18 cellular contexts compared by ENCODE assay signal in genomic region chr7:7783001-7783400, GRCh38.
DNase-seq lines count a peak whose midpoint lies in the region; ATAC-seq lines count a peak whose summit lies in the region.
"Had no signal": no experiment of that assay in that cellular context is flagged by ENCODE, and none has a peak within 500 bp of the region (broad histone marks: within the 10 kb centered on the region; RNA-seq: fewer than 3 reads in every experiment).

No MANE protein-coding gene starts in this region.

- ATAC-seq in activated T-cell treated with anti-CD3 and anti-CD28 coated beads, Interleukin-2, amount 50 U/mL, for 72 hours (replicated peaks in 1 of 2) = no peak
- peak; percentile 89 for ATAC-seq in effector memory CD8-positive, alpha-beta T cell (replicated peaks)
- ATAC-seq: GM12878 had no signal

- intact Hi-C loops in activated T-helper 2 cell treated with anti-CD3 and anti-CD28 coated beads, Interferon-gamma antibody, Interleukin-2, Interleukin-4, amounts not matched to agents 10 μg/mL and 5 μg/mL and 100 μg/mL, durations not matched to agents 14 hours and 24 hours and 36 hours (cut with micrococcal nuclease) = no loop called here

- H3K4me3 Mint-ChIP-seq in activated T-cell treated with anti-CD3 and anti-CD28 coated beads, Interleukin-2, amount 50 U/mL, for 72 hours = peak overlapping the region in 1 of 2 donors; percentile 62
- H3K4me3 Mint-ChIP-seq in activated T-cell treated with anti-CD3 and anti-CD28 coated beads, Interleukin-2, amount 50 U/mL, for 24 hours = no peak overlapping the region
- peak overlapping the region; percentile 25 to 79 for H3K4me3 Mint-ChIP-seq in effector memory CD8-positive, alpha-beta T cell
- H3K4me3 Mint-ChIP-seq in activated T-helper 2 cell treated with anti-CD3 and anti-CD28 coated beads, Interferon-gamma antibody, Interleukin-2, Interleukin-4, amounts not matched to agents 10 μg/mL and 5 μg/mL and 100 μg/mL, durations not matched to agents 14 hours and 24 hours and 36 hours (ENCODE audit: low read depth) = no peak overlapping the region

- DNase-seq in activated T-cell treated with anti-CD3 and anti-CD28 coated beads, Interleukin-2, amount 50 U/mL, for 72 hours = no peak
- no peak for DNase-seq in activated T-cell treated with anti-CD3 and anti-CD28 coated beads, Interleukin-2, amount 50 U/mL, for 24 hours
- peak; percentile 39 for DNase-seq in NCI-H82 treated with DMSO at 0.1 percent for 48 hours (lab: John Stamatoyannopoulos, UW; ENCODE audit: unreplicated experiment)
- DNase-seq in effector memory CD8-positive, alpha-beta T cell = no peak
- DNase-seq in D341Med (ENCODE audit: low spot score) = no peak
- DNase-seq in activated T-helper 2 cell treated with anti-CD3 and anti-CD28 coated beads, Interferon-gamma antibody, Interleukin-2, Interleukin-4, amounts not matched to agents 10 μg/mL and 5 μg/mL and 100 μg/mL, durations not matched to agents 14 hours and 24 hours and 36 hours (ENCODE audit: low spot score) = no peak
- no peak for DNase-seq in NCI-H2227 (lab: John Stamatoyannopoulos, UW; ENCODE audit: unreplicated experiment)
- DNase-seq in kidney tubule cell (ENCODE audit: low spot score) = no peak
- DNase-seq: Calu3, DMS79 treated with DMSO at 0.1 percent for 48 hours, GDM1, HCEC 1CT, Kasumi-1, NCI-H1105 treated with DMSO at 0.1 percent for 48 hours, NCI-H1694 treated with DMSO at 0.1 percent for 48 hours, NCI-H69 had no signal

- H3K27me3 Mint-ChIP-seq in activated T-cell treated with anti-CD3 and anti-CD28 coated beads, Interleukin-2, amount 50 U/mL, for 72 hours (ENCODE audit: low read depth) = no peaks in the 10 kb centered on the region
- H3K27me3 Mint-ChIP-seq in activated T-cell treated with anti-CD3 and anti-CD28 coated beads, Interleukin-2, amount 50 U/mL, for 24 hours = no peaks in the 10 kb centered on the region
- no peaks in the 10 kb centered on the region for H3K27me3 Mint-ChIP-seq in effector memory CD8-positive, alpha-beta T cell
- H3K27me3 Mint-ChIP-seq in activated T-helper 2 cell treated with anti-CD3 and anti-CD28 coated beads, Interferon-gamma antibody, Interleukin-2, Interleukin-4, amounts not matched to agents 10 μg/mL and 5 μg/mL and 100 μg/mL, durations not matched to agents 14 hours and 24 hours and 36 hours (ENCODE audit: low read depth) = no peaks in the 10 kb centered on the region
- H3K27me3 Mint-ChIP-seq: IgD-negative memory B cell had no signal

- H3K27ac Mint-ChIP-seq in activated T-cell treated with anti-CD3 and anti-CD28 coated beads, Interleukin-2, amount 50 U/mL, for 72 hours = peak overlapping the region; percentile 7
- H3K27ac Mint-ChIP-seq in activated T-cell treated with anti-CD3 and anti-CD28 coated beads, Interleukin-2, amount 50 U/mL, for 24 hours = no peak overlapping the region
- peak overlapping the region; percentile 45 to 85 for H3K27ac Mint-ChIP-seq in effector memory CD8-positive, alpha-beta T cell
- H3K27ac Mint-ChIP-seq in activated T-helper 2 cell treated with anti-CD3 and anti-CD28 coated beads, Interferon-gamma antibody, Interleukin-2, Interleukin-4, amounts not matched to agents 10 μg/mL and 5 μg/mL and 100 μg/mL, durations not matched to agents 14 hours and 24 hours and 36 hours = no peak overlapping the region
- H3K27ac Mint-ChIP-seq: IgD-negative memory B cell had no signal

- H3K4me1 Mint-ChIP-seq in activated T-cell treated with anti-CD3 and anti-CD28 coated beads, Interleukin-2, amount 50 U/mL, for 72 hours (ENCODE audit: low read depth) = peaks cover 15% of the 10 kb centered on the region
- peaks cover 10% of the 10 kb centered on the region for H3K4me1 Mint-ChIP-seq in activated T-cell treated with anti-CD3 and anti-CD28 coated beads, Interleukin-2, amount 50 U/mL, for 24 hours (ENCODE audit: low read depth)
- peaks cover 9 to 11% of the 10 kb centered on the region in 2 donors for H3K4me1 Mint-ChIP-seq in effector memory CD8-positive, alpha-beta T cell (ENCODE audit: low read depth in 2 of 2)
- H3K4me1 Mint-ChIP-seq in activated T-helper 2 cell treated with anti-CD3 and anti-CD28 coated beads, Interferon-gamma antibody, Interleukin-2, Interleukin-4, amounts not matched to agents 10 μg/mL and 5 μg/mL and 100 μg/mL, durations not matched to agents 14 hours and 24 hours and 36 hours (ENCODE audit: low read depth) = peaks cover 18% of the 10 kb centered on the region

- H3K36me3 Mint-ChIP-seq in activated T-cell treated with anti-CD3 and anti-CD28 coated beads, Interleukin-2, amount 50 U/mL, for 72 hours (ENCODE audit: insufficient read depth in 2 of 2) = no peaks in the 10 kb centered on the region
- peaks cover 4% of the 10 kb centered on the region for H3K36me3 Mint-ChIP-seq in activated T-cell treated with anti-CD3 and anti-CD28 coated beads, Interleukin-2, amount 50 U/mL, for 24 hours (ENCODE audit: low read depth)
- peaks cover 2% of the 10 kb centered on the region for H3K36me3 Mint-ChIP-seq in effector memory CD8-positive, alpha-beta T cell (ENCODE audit: insufficient read depth)
- peaks cover under 1% of the 10 kb centered on the region for H3K36me3 Mint-ChIP-seq in activated T-helper 2 cell treated with anti-CD3 and anti-CD28 coated beads, Interferon-gamma antibody, Interleukin-2, Interleukin-4, amounts not matched to agents 10 μg/mL and 5 μg/mL and 100 μg/mL, durations not matched to agents 14 hours and 24 hours and 36 hours (ENCODE audit: low read depth)

- H3K9me3 Mint-ChIP-seq in activated T-cell treated with anti-CD3 and anti-CD28 coated beads, Interleukin-2, amount 50 U/mL, for 72 hours = no peaks in the 10 kb centered on the region
- H3K9me3 Mint-ChIP-seq in activated T-cell treated with anti-CD3 and anti-CD28 coated beads, Interleukin-2, amount 50 U/mL, for 24 hours = no peaks in the 10 kb centered on the region
- H3K9me3 Mint-ChIP-seq in effector memory CD8-positive, alpha-beta T cell = no peaks in the 10 kb centered on the region
- no peaks in the 10 kb centered on the region for H3K9me3 Mint-ChIP-seq in activated T-helper 2 cell treated with anti-CD3 and anti-CD28 coated beads, Interferon-gamma antibody, Interleukin-2, Interleukin-4, amounts not matched to agents 10 μg/mL and 5 μg/mL and 100 μg/mL, durations not matched to agents 14 hours and 24 hours and 36 hours
- H3K9me3 Mint-ChIP-seq: IgD-negative memory B cell had no signal

Comparison
In these comparisons a context has a peak if more than half of its experiments do, and no peak if none do; other contexts are left out.
1. H3K27ac Mint-ChIP-seq: peak in activated T-cell treated with anti-CD3 and anti-CD28 coated beads, Interleukin-2, amount 50 U/mL, for 72 hours (single experiment) and effector memory CD8-positive, alpha-beta T cell (2 of 2); none in activated T-cell treated with anti-CD3 and anti-CD28 coated beads, Interleukin-2, amount 50 U/mL, for 24 hours (single experiment) and activated T-helper 2 cell treated with anti-CD3 and anti-CD28 coated beads, Interferon-gamma antibody, Interleukin-2, Interleukin-4, amounts not matched to agents 10 μg/mL and 5 μg/mL and 100 μg/mL, durations not matched to agents 14 hours and 24 hours and 36 hours (single experiment).
2. H3K4me3 Mint-ChIP-seq: peak in effector memory CD8-positive, alpha-beta T cell (2 of 2); none in activated T-cell treated with anti-CD3 and anti-CD28 coated beads, Interleukin-2, amount 50 U/mL, for 24 hours (single experiment) and activated T-helper 2 cell treated with anti-CD3 and anti-CD28 coated beads, Interferon-gamma antibody, Interleukin-2, Interleukin-4, amounts not matched to agents 10 μg/mL and 5 μg/mL and 100 μg/mL, durations not matched to agents 14 hours and 24 hours and 36 hours (single experiment).